ENCODE assay signal across 8 cellular contexts in genomic region chr17:62703269-62703775, GRCh38.
A peak's percentile ranks its signal among the peaks of the same experiment; 100 is the strongest.
DNase-seq lines count a peak whose midpoint lies in the region; ATAC-seq, FAIRE-seq and TF ChIP-seq lines count a peak whose summit lies in the region.

No MANE protein-coding gene starts in this region.

- intact Hi-C loops in kidney (cut with DNase I) (loop anchor here (10.0 kb wide), 1 partner anchor 261 kb away; the partner anchor contains the start of gene TANC2), thyroid gland (cut with DNase I) (loop anchor here (2.0 to 5.0 kb wide), 2 partner anchors 264 to 703 kb away; partner anchors contain the start of gene TANC2), lower leg skin (cut with DNase I; ENCODE audit: low total_unique reads) (loop anchor here (5.0 kb wide), 1 partner anchor 264 kb away; the partner anchor contains the start of gene TANC2)

- no peak for TF ChIP-seq CTCF in kidney (IDR thresholded peaks at IDR 0.05; ENCODE audit: borderline replicate concordance, extremely low read depth, insufficient read depth)
- TF ChIP-seq CTCF in thyroid gland (IDR thresholded peaks at IDR 0.05): no peak
- no peak for TF ChIP-seq CTCF in lower leg skin (IDR thresholded peaks at IDR 0.05)

- no peaks in the 10 kb centered on the region for H3K36me3 Mint-ChIP-seq in activated naive CD4-positive, alpha-beta T cell treated with anti-CD3 and anti-CD28 coated beads, Interleukin-2, amount 50 U/mL, for 72 hours

- H3K4me3 ChIP-seq in kidney (ENCODE audit: low read length in 2 of 2) (peak overlapping the region in 1 of 2 donors; percentile 48), thyroid gland (replicated peaks in 1 of 3) (peak overlapping the region in 1 of 3 donors; percentile 54), lower leg skin (ENCODE audit: low read depth, poor library complexity, severe bottlenecking) (no peak overlapping the region)

- no peak for TF ChIP-seq POLR2A in thyroid gland (IDR thresholded peaks at IDR 0.05)
- TF ChIP-seq POLR2A in lower leg skin (IDR thresholded peaks at IDR 0.05): no peak

- no peak overlapping the region for H3K27ac Mint-ChIP-seq in activated naive CD4-positive, alpha-beta T cell treated with anti-CD3 and anti-CD28 coated beads, Interleukin-2, amount 50 U/mL, for 72 hours

- WGBS in thyroid gland, 2 donors: 20 to 25% methylated on average over 7 to 14 of the region's 16 CpGs
- 13 to 22% methylated on average over 8 to 11 of the region's 16 CpGs for WGBS in lower leg skin, 2 donors

- H3K9me3 Mint-ChIP-seq in activated naive CD4-positive, alpha-beta T cell treated with anti-CD3 and anti-CD28 coated beads, Interleukin-2, amount 50 U/mL, for 72 hours: no peaks in the 10 kb centered on the region

- H3K36me3 ChIP-seq in kidney (ENCODE audit: control insufficient read depth in 1 of 2, insufficient read depth in 2 of 2, low read length in 2 of 2): no peaks in the 10 kb centered on the region
- no peaks in the 10 kb centered on the region for H3K36me3 ChIP-seq in thyroid gland

- ATAC-seq in HG03432 (IDR thresholded peaks at IDR 0.05; ENCODE audit: unreplicated experiment) (peak; percentile 16), HG03196 (IDR thresholded peaks at IDR 0.05; ENCODE audit: unreplicated experiment) (no peak)
- peak; percentile 42 to 78 for ATAC-seq in activated naive CD4-positive, alpha-beta T cell treated with anti-CD3 and anti-CD28 coated beads, Interleukin-2, amount 50 U/mL, for 72 hours

- peak overlapping the region; percentile 11 to 46 for H3K9ac ChIP-seq in kidney (ENCODE audit: low read length in 2 of 2)

- H3K27me3 ChIP-seq in thyroid gland: no peaks in the 10 kb centered on the region

- no peak for FAIRE-seq in kidney (lab: Jason Lieb, UNC)

- H3K27ac ChIP-seq in kidney (ENCODE audit: low read depth in 2 of 2, low read length in 2 of 2) (peak overlapping the region; percentile 59 to 82), thyroid gland (no peak overlapping the region)

- peaks cover 0 to 10% of the 10 kb centered on the region in 2 donors for H3K4me1 ChIP-seq in kidney (ENCODE audit: control insufficient read depth in 1 of 2, insufficient read depth in 1 of 2, low read depth in 1 of 2, low read length in 2 of 2)
- H3K4me1 ChIP-seq in thyroid gland: peaks cover 0 to 12% of the 10 kb centered on the region in 2 donors

- DNase-seq in DMS53 treated with DMSO at 0.1 percent for 48 hours (lab: John Stamatoyannopoulos, UW; ENCODE audit: unreplicated experiment) (peak; percentile 24), kidney (peak; percentile 96), thyroid gland (peak; percentile 12 to 29), lower leg skin (ENCODE audit: low spot score in 2 of 2) (no peak), activated gamma-delta T cell (lab: John Stamatoyannopoulos, UW) (no peak)
- DNase-seq in activated naive CD4-positive, alpha-beta T cell treated with anti-CD3 and anti-CD28 coated beads, Interleukin-2, amount 50 U/mL, for 72 hours (ENCODE audit: low spot score in 2 of 2): no peak

- H3K9me3 ChIP-seq in kidney (ENCODE audit: control insufficient read depth in 1 of 2, low read length in 2 of 2): no peaks in the 10 kb centered on the region
- no peaks in the 10 kb centered on the region for H3K9me3 ChIP-seq in thyroid gland

Comparison
In these comparisons a context has a peak if more than half of its experiments do, and no peak if none do; other contexts are left out.
1. DNase-seq: peak in DMS53 treated with DMSO at 0.1 percent for 48 hours (single experiment), kidney (single experiment) and thyroid gland (2 of 2); none in activated naive CD4-positive, alpha-beta T cell treated with anti-CD3 and anti-CD28 coated beads, Interleukin-2, amount 50 U/mL, for 72 hours (0 of 2), lower leg skin (0 of 2) and activated gamma-delta T cell (single experiment).
2. H3K27ac ChIP-seq: peak in kidney (2 of 2); none in thyroid gland (0 of 3).